In the genomic region with DNA sequence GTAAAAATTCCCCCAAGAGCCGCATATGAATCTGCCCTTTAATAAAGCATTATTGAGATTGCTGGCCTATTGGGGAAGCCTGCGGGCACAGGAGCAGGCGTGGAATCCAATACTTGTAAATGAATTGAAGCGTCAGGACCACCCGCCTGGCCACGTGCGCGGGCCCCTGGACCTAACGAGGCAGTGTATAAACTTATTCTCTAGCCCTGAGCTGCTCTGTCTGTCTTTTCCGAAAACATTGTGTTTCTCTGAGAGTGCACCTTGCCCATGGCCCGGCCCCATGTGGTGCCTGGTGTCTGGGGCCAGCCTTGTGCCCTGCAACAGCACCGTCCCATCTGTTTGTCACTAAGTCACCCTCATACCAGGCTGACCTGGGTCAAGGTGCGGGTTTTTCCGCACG, we compare ENCODE assay signal across 19 cellular contexts. TPM values are rescaled to one million over a fixed set of nuclear protein-coding genes. Genes with fewer than 3 reads are reported as not detected.
DNase-seq lines count a peak whose midpoint lies in the region; ATAC-seq and TF ChIP-seq lines count a peak whose summit lies in the region.
"Had no signal": no experiment of that assay in that cellular context is flagged by ENCODE, and none has a peak within 500 bp of the region (broad histone marks: within the 10 kb centered on the region; RNA-seq: fewer than 3 reads in every experiment).

No MANE protein-coding gene starts in this region.

- no peak for TF ChIP-seq CTCF in RWPE1 (conservative IDR thresholded peaks at IDR 0.05; ENCODE audit: low read depth)
- TF ChIP-seq CTCF in tibial nerve (IDR thresholded peaks at IDR 0.05) = no peak

- no peak overlapping the region for H3K4me3 Mint-ChIP-seq in stimulated activated effector memory CD8-positive, alpha-beta T cell treated with anti-CD3 and anti-CD28 coated beads, Interleukin-12 subunit alpha, Interleukin-12 subunit beta, amount 100 ng/mL, for 72 hours
- H3K4me3 Mint-ChIP-seq: CD8-positive, alpha-beta T cell had no signal

- ATAC-seq in left colon = peak; percentile 6
- ATAC-seq in stimulated activated effector memory CD8-positive, alpha-beta T cell treated with anti-CD3 and anti-CD28 coated beads, Interleukin-12 subunit alpha, Interleukin-12 subunit beta, amount 100 ng/mL, for 72 hours = no peak
- no peak for ATAC-seq in GM18519 (IDR thresholded peaks at IDR 0.05; ENCODE audit: low FRiP score, unreplicated experiment)
- ATAC-seq: CD8-positive, alpha-beta T cell had no signal

- peak overlapping the region; percentile 69 for H3K27ac Mint-ChIP-seq in stimulated activated effector memory CD8-positive, alpha-beta T cell treated with anti-CD3 and anti-CD28 coated beads, Interleukin-12 subunit alpha, Interleukin-12 subunit beta, amount 100 ng/mL, for 72 hours

- TF ChIP-seq POLR2A in tibial nerve (IDR thresholded peaks at IDR 0.05) = no peak

- H3K9me3 Mint-ChIP-seq in stimulated activated effector memory CD8-positive, alpha-beta T cell treated with anti-CD3 and anti-CD28 coated beads, Interleukin-12 subunit alpha, Interleukin-12 subunit beta, amount 100 ng/mL, for 72 hours = no peaks in the 10 kb centered on the region
- H3K9me3 Mint-ChIP-seq: CD8-positive, alpha-beta T cell had no signal

- H3K27ac ChIP-seq in RWPE1 = peak overlapping the region; percentile 58
- no peak overlapping the region for H3K27ac ChIP-seq in tibial nerve
- H3K27ac ChIP-seq: A549, HL-60 had no signal

- no peaks in the 10 kb centered on the region for H3K9me3 ChIP-seq in tibial nerve
- H3K9me3 ChIP-seq: A549; BLaER1 treated with 17β-estradiol and CSF1 and Interleukin-3, amounts not matched to agents 10 nM and 100 nM; Peyer's patch had no signal

- DNase-seq in H7 (peak; percentile 42), RWPE1 (ENCODE audit: low spot score) (no peak), left colon (no peak), SIG-M5 treated with dmso at 0.1 percent for 504 hours (lab: John Stamatoyannopoulos, UW; ENCODE audit: unreplicated experiment) (no peak), tibial nerve (ENCODE audit: low spot score in 2 of 2) (no peak)
- DNase-seq in stimulated activated effector memory CD8-positive, alpha-beta T cell treated with anti-CD3 and anti-CD28 coated beads, Interleukin-12 subunit alpha, Interleukin-12 subunit beta, amount 100 ng/mL, for 72 hours (ENCODE audit: low spot score in 2 of 2) = no peak
- DNase-seq: CD8-positive, alpha-beta T cell; MM.1S; NCI-H1105; NCI-H2081; NCI-H2171 treated with DMSO at 0.1 percent for 48 hours; NCI-H446; NCI-H69; SHP77 treated with DMSO at 0.1 percent for 48 hours had no signal

- H3K4me3 ChIP-seq in H7 (ENCODE audit: insufficient read depth, low read depth, low read length) = no peak overlapping the region
- H3K4me3 ChIP-seq in tibial nerve = no peak overlapping the region
- H3K4me3 ChIP-seq: A549; BLaER1 treated with 17β-estradiol and CSF1 and Interleukin-3, amounts not matched to agents 10 nM and 100 nM; Peyer's patch had no signal

- 81 to 86% methylated on average over 15 of the region's 15 CpGs for WGBS in tibial nerve, 2 donors

- peaks cover 78% of the 10 kb centered on the region for H3K36me3 Mint-ChIP-seq in stimulated activated effector memory CD8-positive, alpha-beta T cell treated with anti-CD3 and anti-CD28 coated beads, Interleukin-12 subunit alpha, Interleukin-12 subunit beta, amount 100 ng/mL, for 72 hours

- CTCF ChIA-PET in RWPE1 (lab: Yijun Ruan, JAX) = no interaction called here

- H3K4me1 Mint-ChIP-seq in stimulated activated effector memory CD8-positive, alpha-beta T cell treated with anti-CD3 and anti-CD28 coated beads, Interleukin-12 subunit alpha, Interleukin-12 subunit beta, amount 100 ng/mL, for 72 hours = peaks cover 8% of the 10 kb centered on the region

- no peaks in the 10 kb centered on the region for H3K27me3 ChIP-seq in H7 (ENCODE audit: control insufficient read depth, insufficient read depth, low read length)
- H3K27me3 ChIP-seq in tibial nerve = no peaks in the 10 kb centered on the region
- H3K27me3 ChIP-seq: BLaER1 treated with 17β-estradiol and CSF1 and Interleukin-3, amounts not matched to agents 10 nM and 100 nM; Peyer's patch had no signal

- intact Hi-C loops in left colon (cut with DNase I, micrococcal nuclease) = no loop called here

- H3K36me3 ChIP-seq in H7 (replicated peaks; ENCODE audit: control insufficient read depth, insufficient read depth, low read length) (peaks cover 23% of the 10 kb centered on the region), tibial nerve (peaks cover 2 to 62% (median 14%) of the 10 kb centered on the region in 3 donors)

- TF ChIP-seq EP300 in tibial nerve (IDR thresholded peaks at IDR 0.05) = no peak

- POLR2A ChIA-PET in RWPE1 (lab: Yijun Ruan, JAX; ENCODE audit: low non-redundant PET) = no interaction called here

- no peaks in the 10 kb centered on the region for H3K4me1 ChIP-seq in tibial nerve
- H3K4me1 ChIP-seq: A549 had no signal

RNA-seq across cellular contexts. Expression of a gene that starts 14.4 kb away (rescaled TPM):
- total RNA-seq in H7 (2014; rRNA removed; shearing (Covaris generic)) = 36.0 and 41.8 TPM in 2 replicates
- total RNA-seq in left colon = 100 to 1,000 TPM in 1 of 2 donors, 10 to 100 TPM in 1; 90.4 to 104 TPM
- 100 to 1,000 TPM in 1 of 4 donors, 10 to 100 TPM in 3; 84.3 to 101 (median 92.2) TPM for total RNA-seq in tibial nerve

RNA-seq across cellular contexts. Expression of a gene that starts 28.9 kb away (rescaled TPM):
- total RNA-seq in H7 (2014; rRNA removed; shearing (Covaris generic)) = 111 and 116 TPM in 2 replicates
- total RNA-seq in left colon (10 to 100 TPM; 29.9 to 39.3 TPM), tibial nerve (10 to 100 TPM; 30.2 to 54.0 (median 48.7) TPM)

RNA-seq across cellular contexts. Expression of a gene that starts 40.7 kb away (rescaled TPM):
- total RNA-seq in H7 (2014; rRNA removed; shearing (Covaris generic)) = 121 and 122 TPM in 2 replicates
- 10 to 100 TPM in 1 of 2 donors, 1 to 10 TPM in 1; 10.0 to 15.5 TPM for total RNA-seq in left colon
- 10 to 100 TPM in 1 of 4 donors, 1 to 10 TPM in 3; 4.9 to 18.6 (median 8.1) TPM for total RNA-seq in tibial nerve

RNA-seq across cellular contexts. Expression of a gene that starts 42.8 kb away (rescaled TPM):
- total RNA-seq in H7 (2014; rRNA removed; shearing (Covaris generic)) = 73.1 and 97.7 TPM in 2 replicates
- total RNA-seq in left colon = 10 to 100 TPM; 42.3 to 44.4 TPM
- 10 to 100 TPM; 35.0 to 64.8 (median 52.9) TPM for total RNA-seq in tibial nerve
